Comparison of ENCODE assay signal across 8 cellular contexts in genomic region chr10:86399879-86400704, GRCh38. TPM values are rescaled to one million over a fixed set of nuclear protein-coding genes. Genes with fewer than 3 reads are reported as not detected.
A peak's percentile ranks its signal among the peaks of the same experiment; 100 is the strongest.
DNase-seq lines count a peak whose midpoint lies in the region; ATAC-seq, FAIRE-seq and TF ChIP-seq lines count a peak whose summit lies in the region.

No MANE protein-coding gene starts in this region.

- WGBS in psoas muscle, 3 donors, result 0 to 1% (median 1%) methylated on average over 38 to 90 of the region's 90 CpGs

- peaks cover 0 to 36% of the 10 kb centered on the region in 2 donors for H3K4me1 ChIP-seq in right atrium auricular region
- H3K4me1 ChIP-seq in psoas muscle, result peaks cover 10% of the 10 kb centered on the region

- H3K36me3 ChIP-seq in right atrium auricular region (no peaks in the 10 kb centered on the region), psoas muscle (ENCODE audit: insufficient read depth in 1 of 2, low read depth in 1 of 2) (no peaks in the 10 kb centered on the region)

- intact Hi-C loops in psoas muscle (cut with DNase I), result loop anchor here (1.0 to 2.0 kb wide), 2 partner anchors 185 to 187 kb away; no protein-coding TSS in a partner anchor

- TF ChIP-seq CTCF in right atrium auricular region (IDR thresholded peaks at IDR 0.05) (peak; percentile 79 to 95), psoas muscle (IDR thresholded peaks at IDR 0.05) (peak; percentile 97)

- H3K4me3 ChIP-seq in right atrium auricular region (peak overlapping the region; percentile 53 to 64), psoas muscle (peak overlapping the region; percentile 75)

- H3K27ac ChIP-seq in right atrium auricular region, result peak overlapping the region; percentile 75 to 86
- peak overlapping the region; percentile 54 for H3K27ac ChIP-seq in psoas muscle

- DNase-seq in NCI-H146 treated with DMSO at 0.1 percent for 48 hours (lab: John Stamatoyannopoulos, UW; ENCODE audit: unreplicated experiment) (peak; percentile 85), T-helper 1 cell (peak; percentile 80 to 93 (median 88)), amygdala (lab: John Stamatoyannopoulos, UW) (peak in 55 of 56 donors; percentile 62 to 98 (median 85)), right atrium auricular region (ENCODE audit: low spot score) (peak; percentile 90), psoas muscle (peak; percentile 95 to 96), urothelium cell line (ENCODE audit: low spot score) (peak; percentile 76)

- ATAC-seq in GM18498 (IDR thresholded peaks at IDR 0.05; ENCODE audit: unreplicated experiment) (peak; percentile 89), HG02885 (IDR thresholded peaks at IDR 0.05; ENCODE audit: poor library complexity, unreplicated experiment) (peak; percentile 91), psoas muscle (peak; percentile 93 to 95 (median 94))

- H3K27me3 ChIP-seq in right atrium auricular region, result no peaks in the 10 kb centered on the region
- H3K27me3 ChIP-seq in psoas muscle (ENCODE audit: insufficient read depth in 3 of 3, low read length in 2 of 3), result no peaks in the 10 kb centered on the region

- FAIRE-seq in urothelium cell line (lab: Jason Lieb, UNC), result no peak

- H3K9me3 ChIP-seq in right atrium auricular region, result no peaks in the 10 kb centered on the region
- H3K9me3 ChIP-seq in psoas muscle, result no peaks in the 10 kb centered on the region

RNA-seq across cellular contexts. Expression of gene GRID1, which starts 33.5 kb away (rescaled TPM):
- total RNA-seq in right atrium auricular region (under 1 TPM; 0.37 to 0.67 TPM), psoas muscle (under 1 TPM; 0.20 to 0.56 (median 0.31) TPM)
- under 1 TPM; 0.17 to 0.25 (median 0.22) TPM for polyA plus RNA-seq in psoas muscle

Comparison
In these comparisons a context has a peak if more than half of its experiments do, and no peak if none do; other contexts are left out.
1. Peak in every context shown above with its lines: DNase-seq, ATAC-seq, H3K4me3 ChIP-seq and H3K27ac ChIP-seq.